ENCODE assay signal across 32 cellular contexts in the genomic region with DNA sequence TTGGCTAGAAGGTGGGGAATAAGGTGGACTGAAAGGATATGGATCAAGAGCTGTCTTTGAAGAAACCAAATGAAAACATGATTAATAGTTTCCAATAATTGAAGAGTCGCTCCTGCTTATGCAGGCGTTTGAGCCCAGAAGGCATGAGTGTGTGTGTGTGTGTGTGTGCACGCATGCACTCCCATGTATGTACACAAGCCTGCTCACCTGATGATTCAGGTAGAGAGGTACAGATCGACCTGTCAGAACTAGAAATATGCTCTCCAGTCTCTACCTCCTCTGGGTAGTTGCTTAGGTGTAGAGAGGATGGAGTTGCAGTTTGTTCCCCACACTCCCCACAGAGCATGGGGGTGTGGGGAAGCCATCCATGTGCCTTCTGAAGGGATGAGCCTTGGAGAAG. TPM values are rescaled to one million over a fixed set of nuclear protein-coding genes. Genes with fewer than 3 reads are reported as not detected.
DNase-seq lines count a peak whose midpoint lies in the region; ATAC-seq, FAIRE-seq and TF ChIP-seq lines count a peak whose summit lies in the region.
"Had no signal": no experiment of that assay in that cellular context is flagged by ENCODE, and none has a peak within 500 bp of the region (broad histone marks: within the 10 kb centered on the region; RNA-seq: fewer than 3 reads in every experiment).

No MANE protein-coding gene starts in this region.

- H3K79me2 ChIP-seq in keratinocyte (ENCODE audit: control insufficient read depth, insufficient read depth, low read length), result no peaks in the 10 kb centered on the region

- H4K20me1 ChIP-seq in keratinocyte (ENCODE audit: control insufficient read depth, extremely low read depth, insufficient read depth, low read length), result no peaks in the 10 kb centered on the region

- H3K27ac ChIP-seq in left ventricle myocardium inferior (replicated peaks) (peak overlapping the region; percentile 85), right cardiac atrium (ENCODE audit: low read length) (no peak overlapping the region), cingulate gyrus (ENCODE audit: low read depth, low read length) (peak overlapping the region; percentile 97), keratinocyte (ENCODE audit: control insufficient read depth, insufficient read depth, low read length) (no peak overlapping the region), tibial artery (peak overlapping the region; percentile 73 to 77)
- H3K27ac ChIP-seq in effector memory CD4-positive, alpha-beta T cell (ENCODE audit: insufficient read depth, low read length, poor library complexity, severe bottlenecking), result no peak overlapping the region
- H3K27ac ChIP-seq: A549, GM23248, SJSA1, VCaP had no signal

- H3K4me1 ChIP-seq in left ventricle myocardium inferior (peaks cover 81% of the 10 kb centered on the region), right cardiac atrium (ENCODE audit: control insufficient read depth, insufficient read depth, low read length) (peaks cover 25% of the 10 kb centered on the region), keratinocyte (ENCODE audit: control insufficient read depth, extremely low read depth, insufficient read depth, low read length) (peaks cover 37% of the 10 kb centered on the region), tibial artery (peaks cover 0 to 49% (median 20%) of the 10 kb centered on the region in 4 donors)
- no peaks in the 10 kb centered on the region for H3K4me1 ChIP-seq in effector memory CD4-positive, alpha-beta T cell (ENCODE audit: control insufficient read depth, insufficient read depth, low read length, poor library complexity, severe bottlenecking)
- H3K4me1 ChIP-seq: A549 had no signal

- DNase-seq in left ventricle myocardium inferior, result no peak
- DNase-seq in right cardiac atrium, result no peak
- DNase-seq in keratinocyte (ENCODE audit: low read depth, low spot score), result peak; percentile 56
- DNase-seq in tibial artery, result no peak
- DNase-seq in hypothalamus (lab: John Stamatoyannopoulos, UW), result no peak
- DNase-seq in erythroblast (lab: John Stamatoyannopoulos, UW), result no peak
- no peak for DNase-seq in effector memory CD4-positive, alpha-beta T cell
- DNase-seq: activated CD4-positive, alpha-beta T cell treated with anti-CD3 and anti-CD28 coated beads for 48 hours; activated CD8-positive, alpha-beta memory T cell treated with anti-CD3 and anti-CD28 coated beads for 24 hours; activated effector memory CD4-positive, alpha-beta T cell treated with Interleukin-2 at 50 U/mL for 16 hours; activated naive CD8-positive, alpha-beta T cell treated with anti-CD3 and anti-CD28 coated beads for 36 hours; activated T-cell treated with anti-CD3 and anti-CD28 coated beads for 4 hours; CD8-positive, alpha-beta T cell; cerebellar nuclear complex; EL; GM23248; naive thymus-derived CD8-positive, alpha-beta T cell; NCI-H1092; NCI-H187; NCI-H446 treated with DMSO at 0.1 percent for 48 hours; NCI-H774; stimulated activated naive CD4-positive, alpha-beta T cell treated with Interleukin-2 at 50 U/mL for 16 hours had no signal

- dilution Hi-C loops in keratinocyte (cut with MboI; ENCODE audit: extremely low pct_ligation_motif_present, low sequenced_read_pairs), result no loop called here

- H3K27me3 ChIP-seq in left ventricle myocardium inferior (ENCODE audit: low read depth) (no peaks in the 10 kb centered on the region), right cardiac atrium (ENCODE audit: control insufficient read depth, insufficient read depth) (no peaks in the 10 kb centered on the region), keratinocyte (ENCODE audit: control insufficient read depth, extremely low read depth, insufficient read depth, low read length) (no peaks in the 10 kb centered on the region), tibial artery (no peaks in the 10 kb centered on the region)
- no peaks in the 10 kb centered on the region for H3K27me3 ChIP-seq in effector memory CD4-positive, alpha-beta T cell (replicated peaks; ENCODE audit: control insufficient read depth, insufficient read depth, low read length, poor library complexity, severe bottlenecking)
- H3K27me3 ChIP-seq: SJSA1, thyroid gland had no signal

- peaks cover 3% of the 10 kb centered on the region for H3K9me1 ChIP-seq in keratinocyte (ENCODE audit: control insufficient read depth, extremely low read depth, insufficient read depth, low read length)

- WGBS in right cardiac atrium, result 94% methylated on average over 4 of the region's 4 CpGs

- peak overlapping the region; percentile 23 for H3K4me2 ChIP-seq in keratinocyte (ENCODE audit: control insufficient read depth, extremely low read depth, insufficient read depth, low read depth, low read length)
- H3K4me2 ChIP-seq: A549 had no signal

- intact Hi-C loops in left ventricle myocardium inferior (cut with micrococcal nuclease), result no loop called here
- intact Hi-C loops in right cardiac atrium (cut with DNase I), result no loop called here
- intact Hi-C loops in tibial artery (cut with DNase I; ENCODE audit: low total_unique reads), result no loop called here

- H3K36me3 ChIP-seq in left ventricle myocardium inferior, result no peaks in the 10 kb centered on the region
- no peaks in the 10 kb centered on the region for H3K36me3 ChIP-seq in keratinocyte (ENCODE audit: control insufficient read depth in 2 of 2, extremely low read depth in 1 of 2, insufficient read depth in 2 of 2, low read length in 2 of 2)
- H3K36me3 ChIP-seq in tibial artery, result no peaks in the 10 kb centered on the region
- no peaks in the 10 kb centered on the region for H3K36me3 ChIP-seq in effector memory CD4-positive, alpha-beta T cell (ENCODE audit: control insufficient read depth, insufficient read depth, low read length)
- H3K36me3 ChIP-seq: SJSA1, thyroid gland had no signal

- no peak overlapping the region for H3K9ac ChIP-seq in keratinocyte (ENCODE audit: control insufficient read depth, extremely low read depth, insufficient read depth, low read length)
- H3K9ac ChIP-seq: GM23248 had no signal

- no peaks in the 10 kb centered on the region for H3K9me3 ChIP-seq in left ventricle myocardium inferior (replicated peaks)
- H3K9me3 ChIP-seq in right cardiac atrium (ENCODE audit: control insufficient read depth, low read length), result no peaks in the 10 kb centered on the region
- H3K9me3 ChIP-seq in keratinocyte (ENCODE audit: control insufficient read depth, low read depth, low read length), result no peaks in the 10 kb centered on the region
- no peaks in the 10 kb centered on the region for H3K9me3 ChIP-seq in tibial artery
- H3K9me3 ChIP-seq in effector memory CD4-positive, alpha-beta T cell (ENCODE audit: control insufficient read depth, low read length), result no peaks in the 10 kb centered on the region
- H3K9me3 ChIP-seq: A549, SJSA1, thyroid gland had no signal

- peak; percentile 83 for FAIRE-seq in keratinocyte (lab: Jason Lieb, UNC)
- FAIRE-seq: GM18507, GM19239 had no signal

- no peak overlapping the region for H3K4me3 ChIP-seq in left ventricle myocardium inferior
- H3K4me3 ChIP-seq in right cardiac atrium (ENCODE audit: low read length), result no peak overlapping the region
- H3K4me3 ChIP-seq in keratinocyte (ENCODE audit: control insufficient read depth in 2 of 3, extremely low read depth in 1 of 3, insufficient read depth in 2 of 3, low read depth in 1 of 3, low read length in 3 of 3), result no peak overlapping the region
- H3K4me3 ChIP-seq in tibial artery, result no peak overlapping the region
- no peak overlapping the region for H3K4me3 ChIP-seq in effector memory CD4-positive, alpha-beta T cell (ENCODE audit: insufficient read depth, low read depth, low read length, poor library complexity, severe bottlenecking)
- H3K4me3 ChIP-seq: A549, GM23248, lung, SJSA1, thyroid gland had no signal

- TF ChIP-seq CTCF in left ventricle myocardium inferior (IDR thresholded peaks at IDR 0.05; ENCODE audit: borderline replicate concordance) (no peak), keratinocyte (optimal IDR thresholded peaks at IDR 0.05 in 1 of 3, IDR thresholded peaks at IDR 0.05 in 1 of 3, conservative IDR thresholded peaks at IDR 0.05 in 1 of 3; ENCODE audit: extremely low read depth in 1 of 3, insufficient read depth in 2 of 3, low read length in 3 of 3) (no peak), tibial artery (IDR thresholded peaks at IDR 0.05) (no peak)

- H2AFZ ChIP-seq in keratinocyte (ENCODE audit: control insufficient read depth, low read length), result no peak overlapping the region
- H2AFZ ChIP-seq: GM23248 had no signal

- TF ChIP-seq POLR2A in erythroblast (IDR thresholded peaks at IDR 0.05; ENCODE audit: low read length), result no peak

- ATAC-seq in right cardiac atrium, result no peak
- ATAC-seq: CD8-positive, alpha-beta T cell; naive thymus-derived CD8-positive, alpha-beta T cell had no signal

RNA-seq across cellular contexts. Expression of gene FGF1, which starts 1.1 kb away (rescaled TPM):
- total RNA-seq in left ventricle myocardium inferior, result 59.9 TPM
- total RNA-seq in right cardiac atrium, result 10 to 100 TPM; 23.1 to 39.2 (median 30.0) TPM
- 25.0 TPM for polyA plus RNA-seq in right cardiac atrium
- polyA plus RNA-seq in keratinocyte, result 1.0 to 2.4 TPM (median 1.8 TPM) in 3 replicates
- not detected for polyA plus RNA-seq in keratinocyte (2011; ENCODE audit: low read depth)
- polyA plus RNA-seq in keratinocyte (2011; cell fraction: cytosol; rRNA removed), result 0.55 and 0.56 TPM in 2 replicates
- 0.33 and 0.43 TPM in 2 replicates for polyA plus RNA-seq in keratinocyte (2011; cell fraction: nucleus; rRNA removed)
- 0.10 and 2.3 TPM in 2 replicates for polyA plus RNA-seq in keratinocyte (2012; ENCODE audit: low replicate concordance)
- 0.66 to 1.8 TPM (median 0.96 TPM) in 3 replicates for polyA minus RNA-seq in keratinocyte
- polyA minus RNA-seq in keratinocyte (2011; cell fraction: cytosol; rRNA and poly(A)+ RNA removed), result not detected
- polyA minus RNA-seq in keratinocyte (2011; cell fraction: nucleus; rRNA and poly(A)+ RNA removed), result 0.11 and 2.6 TPM in 2 replicates
- total RNA-seq: activated naive CD8-positive, alpha-beta T cell treated with anti-CD3 and anti-CD28 coated beads for 36 hours; CD8-positive, alpha-beta T cell; HT-29; mononuclear cell; naive thymus-derived CD8-positive, alpha-beta T cell had no signal
- polyA plus RNA-seq: naive thymus-derived CD8-positive, alpha-beta T cell had no signal

Comparison
In these comparisons a context has a peak if more than half of its experiments do, and no peak if none do; other contexts are left out.
1. H3K27ac ChIP-seq: peak in left ventricle myocardium inferior (single experiment), cingulate gyrus (single experiment) and tibial artery (2 of 2); none in right cardiac atrium (single experiment), keratinocyte (single experiment) and effector memory CD4-positive, alpha-beta T cell (single experiment).